In the genomic region with DNA sequence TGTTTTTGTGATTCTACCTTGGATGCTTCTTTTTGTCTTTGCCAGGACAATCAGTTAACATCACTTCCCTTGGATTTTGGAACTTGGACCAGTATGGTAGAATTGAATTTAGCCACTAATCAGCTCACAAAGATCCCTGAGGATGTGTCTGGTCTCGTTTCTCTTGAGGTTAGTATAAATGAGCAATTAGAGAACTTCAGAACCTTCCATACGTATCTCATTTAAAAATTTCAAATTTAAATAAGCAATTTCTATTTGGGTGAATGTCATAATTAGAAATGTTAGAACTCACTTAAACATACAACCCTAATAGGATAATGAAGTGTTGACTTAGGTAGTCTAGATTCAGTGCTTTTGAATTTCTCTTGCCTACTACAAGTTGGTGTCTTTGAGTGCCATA, we compare ENCODE assay signal across 36 cellular contexts.
DNase-seq lines count a peak whose midpoint lies in the region; ATAC-seq, FAIRE-seq and TF ChIP-seq lines count a peak whose summit lies in the region.
"Had no signal": no experiment of that assay in that cellular context is flagged by ENCODE, and none has a peak within 500 bp of the region (broad histone marks: within the 10 kb centered on the region; RNA-seq: fewer than 3 reads in every experiment).

No MANE protein-coding gene starts in this region.

- H3K27ac ChIP-seq in HEK293 (ENCODE audit: extremely low read depth, low read depth, low read length) (no peak overlapping the region), astrocyte (ENCODE audit: low read depth, low read length) (no peak overlapping the region), neural progenitor cell (peak overlapping the region; percentile 38)
- H3K27ac ChIP-seq: 22Rv1; A549; BLaER1; BLaER1 treated with 17β-estradiol and CSF1 and Interleukin-3, amounts not matched to agents 10 nM and 100 nM; C4-2B had no signal

- ATAC-seq in T-helper 17 cell: no peak
- no peak for ATAC-seq in activated naive CD8-positive, alpha-beta T cell treated with anti-CD3 and anti-CD28 coated beads, Interleukin-2, amount 50 U/mL, for 24 hours
- no peak for ATAC-seq in HG02973 (IDR thresholded peaks at IDR 0.05; ENCODE audit: unreplicated experiment)
- ATAC-seq: A549; CD8-positive, alpha-beta T cell had no signal

- peak overlapping the region; percentile 37 for H3K27ac Mint-ChIP-seq in T-helper 17 cell
- no peak overlapping the region for H3K27ac Mint-ChIP-seq in astrocyte (ENCODE audit: unreplicated experiment)
- H3K27ac Mint-ChIP-seq in neural progenitor cell: no peak overlapping the region
- no peak overlapping the region for H3K27ac Mint-ChIP-seq in activated naive CD8-positive, alpha-beta T cell treated with anti-CD3 and anti-CD28 coated beads, Interleukin-2, amount 50 U/mL, for 24 hours
- H3K27ac Mint-ChIP-seq: B cell; CD14-positive monocyte; CD4-positive, alpha-beta T cell; CD8-positive, alpha-beta T cell had no signal

- peaks cover 2% of the 10 kb centered on the region for H3K36me3 Mint-ChIP-seq in T-helper 17 cell (ENCODE audit: low read depth)
- H3K36me3 Mint-ChIP-seq in astrocyte (ENCODE audit: low read depth, unreplicated experiment): peaks cover 5% of the 10 kb centered on the region
- peaks cover 6% of the 10 kb centered on the region for H3K36me3 Mint-ChIP-seq in neural progenitor cell
- peaks cover 26% of the 10 kb centered on the region for H3K36me3 Mint-ChIP-seq in activated naive CD8-positive, alpha-beta T cell treated with anti-CD3 and anti-CD28 coated beads, Interleukin-2, amount 50 U/mL, for 24 hours (ENCODE audit: low read depth)

- peak; percentile 13 for FAIRE-seq in astrocyte (lab: Jason Lieb, UNC)
- FAIRE-seq: A549, D721Med had no signal

- no peak for DNase-seq in T-helper 17 cell
- no peak for DNase-seq in astrocyte (ENCODE audit: low read depth)
- no peak for DNase-seq in neural progenitor cell (ENCODE audit: low spot score)
- no peak for DNase-seq in cortex of kidney (lab: John Stamatoyannopoulos, UW)
- DNase-seq in activated naive CD8-positive, alpha-beta T cell treated with anti-CD3 and anti-CD28 coated beads, Interleukin-2, amount 50 U/mL, for 24 hours: no peak
- DNase-seq in SIG-M5 (lab: John Stamatoyannopoulos, UW): no peak
- DNase-seq: 8988T; ACHN; AML-193; BE2C; C1 segment of cervical spinal cord; Caco-2; Calu3; CD4-positive, alpha-beta memory T cell; CD4-positive, alpha-beta T cell; CD4-positive, CD25-positive, alpha-beta regulatory T cell; CD8-positive, alpha-beta memory T cell; CD8-positive, alpha-beta T cell; COR-L47; DMS 273 treated with DMSO at 0.1 percent for 48 hours; DMS153; DMS53; DMS79; DMS79 treated with DMSO at 0.1 percent for 48 hours; DND-41; EL had no signal

- H3K9ac ChIP-seq in astrocyte (ENCODE audit: low read length) (no peak overlapping the region), neural progenitor cell (no peak overlapping the region)
- H3K9ac ChIP-seq: BLaER1; BLaER1 treated with 17β-estradiol and CSF1 and Interleukin-3, amounts not matched to agents 10 nM and 100 nM had no signal

- H3K4me3 ChIP-seq in HEK293 (ENCODE audit: low read depth, low read length) (no peak overlapping the region), astrocyte (ENCODE audit: insufficient read depth, low read depth, low read length) (no peak overlapping the region), neural progenitor cell (no peak overlapping the region)
- H3K4me3 ChIP-seq: A549; BLaER1; BLaER1 treated with 17β-estradiol and CSF1 and Interleukin-3, amounts not matched to agents 10 nM and 100 nM had no signal

- POLR2A ChIA-PET in HEK293 (lab: Yijun Ruan, JAX): no interaction called here

- H3K9me3 ChIP-seq in HEK293 (ENCODE audit: control insufficient read depth, insufficient read depth, low read depth, low read length) (no peaks in the 10 kb centered on the region), T-helper 17 cell (ENCODE audit: control insufficient read depth, low read length, poor library complexity, severe bottlenecking) (no peaks in the 10 kb centered on the region), astrocyte (ENCODE audit: insufficient read depth, low read depth, low read length) (no peaks in the 10 kb centered on the region), neural progenitor cell (ENCODE audit: low read depth) (no peaks in the 10 kb centered on the region)
- H3K9me3 ChIP-seq: A549; BE2C; BLaER1; BLaER1 treated with 17β-estradiol and CSF1 and Interleukin-3, amounts not matched to agents 10 nM and 100 nM; Caco-2 had no signal

- H3K4me1 ChIP-seq in HEK293 (ENCODE audit: control insufficient read depth, insufficient read depth, low read length) (no peaks in the 10 kb centered on the region), astrocyte (ENCODE audit: insufficient read depth, low read length) (no peaks in the 10 kb centered on the region), neural progenitor cell (no peaks in the 10 kb centered on the region)
- H3K4me1 ChIP-seq: A549; BE2C; BLaER1; BLaER1 treated with 17β-estradiol and CSF1 and Interleukin-3, amounts not matched to agents 10 nM and 100 nM; Caco-2 had no signal

- CTCF ChIA-PET in HEK293 (lab: Yijun Ruan, JAX): no interaction called here

- H3K4me2 ChIP-seq in astrocyte (ENCODE audit: low read length): no peak overlapping the region
- no peak overlapping the region for H3K4me2 ChIP-seq in neural progenitor cell
- H3K4me2 ChIP-seq: A549; BLaER1; BLaER1 treated with 17β-estradiol and CSF1 and Interleukin-3, amounts not matched to agents 10 nM and 100 nM had no signal

- H3F3A ChIP-seq in neural progenitor cell (ENCODE audit: low read depth): no peaks in the 10 kb centered on the region

- H3K36me3 ChIP-seq in HEK293 (ENCODE audit: control insufficient read depth in 2 of 2, insufficient read depth in 1 of 2, low read length in 2 of 2): peaks cover 22 to 31% of the 10 kb centered on the region in 2 experiments; a peak in 2 of 3 replicates
- H3K36me3 ChIP-seq in astrocyte (ENCODE audit: insufficient read depth, low read length): peaks cover 13% of the 10 kb centered on the region
- peaks cover 21% of the 10 kb centered on the region for H3K36me3 ChIP-seq in neural progenitor cell

- H3K27me3 Mint-ChIP-seq in T-helper 17 cell: no peaks in the 10 kb centered on the region
- no peaks in the 10 kb centered on the region for H3K27me3 Mint-ChIP-seq in astrocyte (ENCODE audit: low read depth, unreplicated experiment)
- H3K27me3 Mint-ChIP-seq in neural progenitor cell (ENCODE audit: insufficient read depth, low read depth): no peaks in the 10 kb centered on the region
- no peaks in the 10 kb centered on the region for H3K27me3 Mint-ChIP-seq in activated naive CD8-positive, alpha-beta T cell treated with anti-CD3 and anti-CD28 coated beads, Interleukin-2, amount 50 U/mL, for 24 hours
- H3K27me3 Mint-ChIP-seq: B cell; CD4-positive, alpha-beta memory T cell; CD4-positive, alpha-beta T cell; CD4-positive, CD25-positive, alpha-beta regulatory T cell; CD8-positive, alpha-beta memory T cell had no signal

- H3K27me3 ChIP-seq in astrocyte (ENCODE audit: insufficient read depth, low read length) (no peaks in the 10 kb centered on the region), neural progenitor cell (no peaks in the 10 kb centered on the region)
- H3K27me3 ChIP-seq: BE2C; BLaER1; BLaER1 treated with 17β-estradiol and CSF1 and Interleukin-3, amounts not matched to agents 10 nM and 100 nM had no signal

- H4K20me1 ChIP-seq in astrocyte (ENCODE audit: insufficient read depth, low read length) (peaks cover 3% of the 10 kb centered on the region), neural progenitor cell (ENCODE audit: low read depth) (no peaks in the 10 kb centered on the region)

- H3K4me3 Mint-ChIP-seq in T-helper 17 cell (no peak overlapping the region), astrocyte (ENCODE audit: unreplicated experiment) (no peak overlapping the region), neural progenitor cell (no peak overlapping the region)
- no peak overlapping the region for H3K4me3 Mint-ChIP-seq in activated naive CD8-positive, alpha-beta T cell treated with anti-CD3 and anti-CD28 coated beads, Interleukin-2, amount 50 U/mL, for 24 hours
- H3K4me3 Mint-ChIP-seq: B cell; CD14-positive monocyte; CD4-positive, alpha-beta memory T cell; CD4-positive, alpha-beta T cell; CD4-positive, CD25-positive, alpha-beta regulatory T cell; CD8-positive, alpha-beta memory T cell; CD8-positive, alpha-beta T cell had no signal

- H3K79me2 ChIP-seq in astrocyte (ENCODE audit: insufficient read depth, low read length) (no peaks in the 10 kb centered on the region), neural progenitor cell (ENCODE audit: low read depth) (no peaks in the 10 kb centered on the region)

- TF ChIP-seq CTCF in HEK293 (tag by site-specific recombination; IDR thresholded peaks at IDR 0.05) (no peak), astrocyte (IDR thresholded peaks at IDR 0.05; ENCODE audit: insufficient read depth, low read depth, low read length) (no peak), neural progenitor cell (IDR thresholded peaks at IDR 0.05) (no peak)

- no peaks in the 10 kb centered on the region for H3K9me3 Mint-ChIP-seq in astrocyte (ENCODE audit: unreplicated experiment)
- H3K9me3 Mint-ChIP-seq in neural progenitor cell: no peaks in the 10 kb centered on the region
- H3K9me3 Mint-ChIP-seq in activated naive CD8-positive, alpha-beta T cell treated with anti-CD3 and anti-CD28 coated beads, Interleukin-2, amount 50 U/mL, for 24 hours: no peaks in the 10 kb centered on the region
- H3K9me3 Mint-ChIP-seq: CD14-positive monocyte; CD4-positive, alpha-beta memory T cell; CD4-positive, alpha-beta T cell; CD4-positive, CD25-positive, alpha-beta regulatory T cell; CD8-positive, alpha-beta memory T cell; CD8-positive, alpha-beta T cell had no signal

- H3K4me1 Mint-ChIP-seq in T-helper 17 cell: peaks cover 4% of the 10 kb centered on the region
- H3K4me1 Mint-ChIP-seq in astrocyte (ENCODE audit: low read depth, unreplicated experiment): peaks cover 3% of the 10 kb centered on the region
- H3K4me1 Mint-ChIP-seq in neural progenitor cell: no peaks in the 10 kb centered on the region
- H3K4me1 Mint-ChIP-seq in activated naive CD8-positive, alpha-beta T cell treated with anti-CD3 and anti-CD28 coated beads, Interleukin-2, amount 50 U/mL, for 24 hours: no peaks in the 10 kb centered on the region
- H3K4me1 Mint-ChIP-seq: B cell, CD14-positive monocyte had no signal

- H2AFZ ChIP-seq in astrocyte (ENCODE audit: low read depth, low read length) (no peak overlapping the region), neural progenitor cell (replicated peaks) (no peak overlapping the region)

TF ChIP-seq in HEK293, 187 proteins besides CTCF, POLR2A, EP300 and RAD21 (continues in another document):
- peak; percentile 96 for TF ChIP-seq ZNF664 (tag by site-specific recombination; IDR thresholded peaks at IDR 0.05)
- TF ChIP-seq ZIC2 (tag by site-specific recombination; IDR thresholded peaks at IDR 0.05): no peak
- TF ChIP-seq ZNF324 (tag by site-specific recombination; IDR thresholded peaks at IDR 0.05): no peak
- TF ChIP-seq ZNF610 (tag by site-specific recombination; IDR thresholded peaks at IDR 0.05; ENCODE audit: borderline replicate concordance): no peak
- no peak for TF ChIP-seq HOXC10 (CRISPR knock-in tag; IDR thresholded peaks at IDR 0.05)
